Comparison of ENCODE assay signal across 28 cellular contexts in the genomic region with DNA sequence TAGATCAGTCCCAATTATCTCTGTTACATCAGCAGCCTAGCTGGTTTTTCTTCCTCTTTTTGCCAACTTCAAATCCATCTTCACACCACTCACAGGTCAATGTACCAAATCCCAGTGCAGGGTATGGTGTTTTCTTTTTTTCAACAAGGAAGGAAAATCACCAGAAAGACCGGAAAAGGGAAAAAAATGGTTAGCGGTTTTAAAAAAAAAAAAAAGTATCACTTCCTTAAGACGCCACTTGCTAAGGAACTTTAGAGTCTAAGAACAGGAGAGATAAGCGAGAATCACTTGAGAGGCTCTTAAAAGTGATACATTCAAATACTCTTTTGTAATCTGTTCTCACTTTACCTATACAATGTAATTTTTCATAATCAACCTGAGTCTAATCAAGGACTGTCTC. TPM values are rescaled to one million over a fixed set of nuclear protein-coding genes. Genes with fewer than 3 reads are reported as not detected.
"Had no signal": no experiment of that assay in that cellular context is flagged by ENCODE, and none has a peak within 500 bp of the region (broad histone marks: within the 10 kb centered on the region; RNA-seq: fewer than 3 reads in every experiment).

No MANE protein-coding gene starts in this region.

- H3K27ac ChIP-seq: brain microvascular endothelial cell, foreskin keratinocyte, spleen, tibial artery had no signal

- H3K36me3 ChIP-seq: brain microvascular endothelial cell, spleen, tibial artery had no signal

- H3K9me3 ChIP-seq: spleen, tibial artery had no signal

- H3K9me3 Mint-ChIP-seq: activated CD4-positive, alpha-beta T cell treated with anti-CD3 and anti-CD28 coated beads, Interleukin-2, amount 10 ng/mL, durations not matched to agents 7 days and 5 days; activated T-cell treated with anti-CD3 and anti-CD28 coated beads, Interleukin-2, amount 50 U/mL, for 24 hours; stimulated activated naive B cell treated with anti-CD40 and anti-IgM and Interleukin-4, amounts not matched to agents 10 μg/mL and 1 μg/mL and 100 μg/mL, for 72 hours had no signal

- H3K27ac Mint-ChIP-seq: activated CD4-positive, alpha-beta T cell treated with anti-CD3 and anti-CD28 coated beads, Interleukin-2, amount 10 ng/mL, durations not matched to agents 7 days and 5 days; activated CD8-positive, alpha-beta T cell treated with anti-CD3 and anti-CD28 coated beads, Interleukin-2, amount 10 ng/mL, durations not matched to agents 7 days and 5 days; activated T-cell treated with anti-CD3 and anti-CD28 coated beads, Interleukin-2, amount 50 U/mL, for 24 hours; endodermal cell; mesothelial cell of epicardium; nephron progenitor cell; stimulated activated naive B cell treated with anti-CD40 and anti-IgM and Interleukin-4, amounts not matched to agents 10 μg/mL and 1 μg/mL and 100 μg/mL, for 72 hours had no signal

- H3K36me3 Mint-ChIP-seq: mesothelial cell of epicardium; stimulated activated naive B cell treated with anti-CD40 and anti-IgM and Interleukin-4, amounts not matched to agents 10 μg/mL and 1 μg/mL and 100 μg/mL, for 72 hours had no signal

- H3K4me1 Mint-ChIP-seq: activated CD4-positive, alpha-beta T cell treated with anti-CD3 and anti-CD28 coated beads, Interleukin-2, amount 10 ng/mL, durations not matched to agents 7 days and 5 days; endodermal cell; mesothelial cell of epicardium; nephron progenitor cell had no signal

- H3K27me3 ChIP-seq: brain microvascular endothelial cell, foreskin keratinocyte, tibial artery had no signal

- H3K4me1 ChIP-seq: foreskin keratinocyte, tibial artery had no signal

- ATAC-seq: activated CD4-positive, CD25-positive, alpha-beta regulatory T cell treated with anti-CD3 and anti-CD28 coated beads, Interleukin-2, amount 50 U/mL, for 24 hours; activated CD8-positive, alpha-beta T cell treated with anti-CD3 and anti-CD28 coated beads, Interleukin-2, amount 10 ng/mL, durations not matched to agents 7 days and 5 days; foreskin keratinocyte; stimulated activated naive B cell treated with anti-CD40 and anti-IgM and Interleukin-4, amounts not matched to agents 10 μg/mL and 1 μg/mL and 100 μg/mL, for 72 hours had no signal

- H3K4me3 Mint-ChIP-seq: activated CD4-positive, alpha-beta T cell treated with anti-CD3 and anti-CD28 coated beads, Interleukin-2, amount 10 ng/mL, durations not matched to agents 7 days and 5 days; activated CD8-positive, alpha-beta T cell treated with anti-CD3 and anti-CD28 coated beads, Interleukin-2, amount 10 ng/mL, durations not matched to agents 7 days and 5 days; activated T-cell treated with anti-CD3 and anti-CD28 coated beads, Interleukin-2, amount 50 U/mL, for 24 hours; endodermal cell; mesothelial cell of epicardium; nephron progenitor cell; stimulated activated naive B cell treated with anti-CD40 and anti-IgM and Interleukin-4, amounts not matched to agents 10 μg/mL and 1 μg/mL and 100 μg/mL, for 72 hours had no signal

- DNase-seq: activated CD4-positive, alpha-beta T cell treated with anti-CD3 and anti-CD28 coated beads, Interleukin-2, amount 10 ng/mL, durations not matched to agents 7 days and 5 days; activated CD8-positive, alpha-beta T cell treated with anti-CD3 and anti-CD28 coated beads, Interleukin-2, amount 10 ng/mL, durations not matched to agents 7 days and 5 days; activated effector memory CD4-positive, alpha-beta T cell treated with anti-CD3 and anti-CD28 coated beads, Interleukin-2, amount 50 U/mL, for 16 hours; activated naive CD4-positive, alpha-beta T cell treated with anti-CD3 and anti-CD28 coated beads, Interleukin-2, amount 50 U/mL, for 16 hours; activated T-cell treated with anti-CD3 and anti-CD28 coated beads, Interleukin-2, amount 50 U/mL, for 24 hours; aorta; brain microvascular endothelial cell; central memory CD4-positive, alpha-beta T cell; endodermal cell; foreskin keratinocyte; glutamatergic neuron; hypothalamus; nephron progenitor cell; nucleus accumbens; posterior cingulate gyrus; retina; spleen; stimulated activated naive B cell treated with anti-CD40 and anti-IgM and Interleukin-4, amounts not matched to agents 10 μg/mL and 1 μg/mL and 100 μg/mL, for 72 hours; tibial artery had no signal

- H3K4me3 ChIP-seq: lung, spleen, tibial artery had no signal

RNA-seq across cellular contexts. Expression of gene OR10J1, which starts 3.1 kb away (rescaled TPM):
- total RNA-seq: activated CD4-positive, alpha-beta T cell treated with anti-CD3 and anti-CD28 coated beads, Interleukin-2, amount 10 ng/mL, durations not matched to agents 7 days and 5 days; activated CD8-positive, alpha-beta T cell treated with anti-CD3 and anti-CD28 coated beads, Interleukin-2, amount 10 ng/mL, durations not matched to agents 7 days and 5 days; aorta; endodermal cell; epithelial cell of proximal tubule; fibroblast of lung; foreskin keratinocyte; lung; mesothelial cell of epicardium; myocyte; spleen; subcutaneous adipose tissue; T-helper 2 cell treated with Interferon-gamma antibody and Interleukin-4, amounts not matched to agents 100 ng/mL and 5 ng/mL, for 36 hours had no signal
- polyA plus RNA-seq: aorta, fibroblast of lung, foreskin keratinocyte, keratinocyte, lung, spleen had no signal

RNA-seq across cellular contexts. Expression of gene OR10J4, which starts 4.5 kb away (rescaled TPM):
- total RNA-seq: activated CD4-positive, alpha-beta T cell treated with anti-CD3 and anti-CD28 coated beads, Interleukin-2, amount 10 ng/mL, durations not matched to agents 7 days and 5 days; activated CD8-positive, alpha-beta T cell treated with anti-CD3 and anti-CD28 coated beads, Interleukin-2, amount 10 ng/mL, durations not matched to agents 7 days and 5 days; aorta; endodermal cell; epithelial cell of proximal tubule; fibroblast of lung; foreskin keratinocyte; lung; mesothelial cell of epicardium; myocyte; spleen; subcutaneous adipose tissue; T-helper 2 cell treated with Interferon-gamma antibody and Interleukin-4, amounts not matched to agents 100 ng/mL and 5 ng/mL, for 36 hours had no signal
- polyA plus RNA-seq: aorta, fibroblast of lung, foreskin keratinocyte, keratinocyte, lung, spleen had no signal
